ENCODE assay signal across 11 cellular contexts in genomic region chr1:66711420-66711819, GRCh38. TPM values are rescaled to one million over a fixed set of nuclear protein-coding genes. Genes with fewer than 3 reads are reported as not detected.
DNase-seq lines count a peak whose midpoint lies in the region; ATAC-seq and TF ChIP-seq lines count a peak whose summit lies in the region.
"Had no signal": no experiment of that assay in that cellular context is flagged by ENCODE, and none has a peak within 500 bp of the region (broad histone marks: within the 10 kb centered on the region; RNA-seq: fewer than 3 reads in every experiment).

No MANE protein-coding gene starts in this region.

- peak; percentile 75 for ATAC-seq in SK-N-SH treated with all-trans-retinoic acid at 6 μM for 48 hours
- ATAC-seq: gastroesophageal sphincter had no signal

- peak; percentile 44 for TF ChIP-seq CTCF in BE2C (IDR thresholded peaks at IDR 0.05; ENCODE audit: low read depth, low read length)
- peak; percentile 19 for TF ChIP-seq CTCF in HFF-Myc (IDR thresholded peaks at IDR 0.05; ENCODE audit: low read depth, low read length, missing control alignments)

- DNase-seq in BE2C (peak; percentile 10), HFF-Myc (ENCODE audit: extremely low read depth, low read depth) (peak; percentile 5), foreskin melanocyte (peak; percentile 27), GOT3 (lab: John Stamatoyannopoulos, UW) (no peak), mucosa of gallbladder (ENCODE audit: low spot score) (no peak)
- no peak for DNase-seq in stimulated activated CD4-positive, alpha-beta T cell treated with anti-CD3 and anti-CD28 coated beads, Interleukin-15, amount 100 ng/mL, for 24 hours
- no peak for DNase-seq in activated CD4-positive, CD25-positive, alpha-beta regulatory T cell (lab: John Stamatoyannopoulos, UW)
- DNase-seq: adrenal gland; stimulated activated naive CD4-positive, alpha-beta T cell treated with Interleukin-2 at 50 U/mL for 16 hours had no signal

- H3K4me3 ChIP-seq in BE2C (ENCODE audit: low read depth, low read length) (no peak overlapping the region), HFF-Myc (replicated peaks; ENCODE audit: low read depth, low read length) (no peak overlapping the region)
- H3K4me3 ChIP-seq: adrenal gland, gastroesophageal sphincter had no signal

- H3K27me3 ChIP-seq in BE2C: no peaks in the 10 kb centered on the region
- H3K27me3 ChIP-seq: adrenal gland, gastroesophageal sphincter had no signal

- no peaks in the 10 kb centered on the region for H3K36me3 ChIP-seq in BE2C
- H3K36me3 ChIP-seq: adrenal gland, gastroesophageal sphincter had no signal

- H3K4me1 ChIP-seq in BE2C: 0 out of 2 replicates have a peak, but pooled peaks cover 2% of the 10 kb centered on the region
- H3K4me1 ChIP-seq: adrenal gland, gastroesophageal sphincter had no signal

- no peaks in the 10 kb centered on the region for H3K9me3 ChIP-seq in BE2C
- H3K9me3 ChIP-seq: adrenal gland, gastroesophageal sphincter had no signal

TF ChIP-seq in SK-N-SH treated with all-trans-retinoic acid at 6 μM for 48 hours, 23 proteins besides CTCF, POLR2A, EP300 and RAD21:
- TF ChIP-seq ZNF8 (CRISPR knock-in tag; IDR thresholded peaks at IDR 0.05): no peak
- TF ChIP-seq, protein P1, sequence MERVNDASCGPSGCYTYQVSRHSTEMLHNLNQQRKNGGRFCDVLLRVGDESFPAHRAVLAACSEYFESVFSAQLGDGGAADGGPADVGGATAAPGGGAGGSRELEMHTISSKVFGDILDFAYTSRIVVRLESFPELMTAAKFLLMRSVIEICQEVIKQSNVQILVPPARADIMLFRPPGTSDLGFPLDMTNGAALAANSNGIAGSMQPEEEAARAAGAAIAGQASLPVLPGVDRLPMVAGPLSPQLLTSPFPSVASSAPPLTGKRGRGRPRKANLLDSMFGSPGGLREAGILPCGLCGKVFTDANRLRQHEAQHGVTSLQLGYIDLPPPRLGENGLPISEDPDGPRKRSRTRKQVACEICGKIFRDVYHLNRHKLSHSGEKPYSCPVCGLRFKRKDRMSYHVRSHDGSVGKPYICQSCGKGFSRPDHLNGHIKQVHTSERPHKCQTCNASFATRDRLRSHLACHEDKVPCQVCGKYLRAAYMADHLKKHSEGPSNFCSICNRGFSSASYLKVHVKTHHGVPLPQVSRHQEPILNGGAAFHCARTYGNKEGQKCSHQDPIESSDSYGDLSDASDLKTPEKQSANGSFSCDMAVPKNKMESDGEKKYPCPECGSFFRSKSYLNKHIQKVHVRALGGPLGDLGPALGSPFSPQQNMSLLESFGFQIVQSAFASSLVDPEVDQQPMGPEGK (CRISPR knock-in tag; IDR thresholded peaks at IDR 0.05; ENCODE audit: borderline replicate concordance): no peak
- no peak for TF ChIP-seq TOX (CRISPR knock-in tag; IDR thresholded peaks at IDR 0.05; ENCODE audit: borderline replicate concordance)
- TF ChIP-seq OSR1 (CRISPR knock-in tag; IDR thresholded peaks at IDR 0.05): no peak
- TF ChIP-seq CSDC2 (CRISPR knock-in tag; IDR thresholded peaks at IDR 0.05): no peak
- TF ChIP-seq ARNTL (CRISPR knock-in tag; IDR thresholded peaks at IDR 0.05; ENCODE audit: borderline replicate concordance, low read depth): no peak
- no peak for TF ChIP-seq BACH2 (CRISPR knock-in tag; IDR thresholded peaks at IDR 0.05; ENCODE audit: borderline replicate concordance)
- TF ChIP-seq CREB5 (CRISPR knock-in tag; IDR thresholded peaks at IDR 0.05; ENCODE audit: low read depth): no peak
- TF ChIP-seq TCF4 (CRISPR knock-in tag; IDR thresholded peaks at IDR 0.05; ENCODE audit: borderline replicate concordance): no peak
- no peak for TF ChIP-seq GLIS3 (CRISPR knock-in tag; IDR thresholded peaks at IDR 0.05)
- TF ChIP-seq, protein P2, sequence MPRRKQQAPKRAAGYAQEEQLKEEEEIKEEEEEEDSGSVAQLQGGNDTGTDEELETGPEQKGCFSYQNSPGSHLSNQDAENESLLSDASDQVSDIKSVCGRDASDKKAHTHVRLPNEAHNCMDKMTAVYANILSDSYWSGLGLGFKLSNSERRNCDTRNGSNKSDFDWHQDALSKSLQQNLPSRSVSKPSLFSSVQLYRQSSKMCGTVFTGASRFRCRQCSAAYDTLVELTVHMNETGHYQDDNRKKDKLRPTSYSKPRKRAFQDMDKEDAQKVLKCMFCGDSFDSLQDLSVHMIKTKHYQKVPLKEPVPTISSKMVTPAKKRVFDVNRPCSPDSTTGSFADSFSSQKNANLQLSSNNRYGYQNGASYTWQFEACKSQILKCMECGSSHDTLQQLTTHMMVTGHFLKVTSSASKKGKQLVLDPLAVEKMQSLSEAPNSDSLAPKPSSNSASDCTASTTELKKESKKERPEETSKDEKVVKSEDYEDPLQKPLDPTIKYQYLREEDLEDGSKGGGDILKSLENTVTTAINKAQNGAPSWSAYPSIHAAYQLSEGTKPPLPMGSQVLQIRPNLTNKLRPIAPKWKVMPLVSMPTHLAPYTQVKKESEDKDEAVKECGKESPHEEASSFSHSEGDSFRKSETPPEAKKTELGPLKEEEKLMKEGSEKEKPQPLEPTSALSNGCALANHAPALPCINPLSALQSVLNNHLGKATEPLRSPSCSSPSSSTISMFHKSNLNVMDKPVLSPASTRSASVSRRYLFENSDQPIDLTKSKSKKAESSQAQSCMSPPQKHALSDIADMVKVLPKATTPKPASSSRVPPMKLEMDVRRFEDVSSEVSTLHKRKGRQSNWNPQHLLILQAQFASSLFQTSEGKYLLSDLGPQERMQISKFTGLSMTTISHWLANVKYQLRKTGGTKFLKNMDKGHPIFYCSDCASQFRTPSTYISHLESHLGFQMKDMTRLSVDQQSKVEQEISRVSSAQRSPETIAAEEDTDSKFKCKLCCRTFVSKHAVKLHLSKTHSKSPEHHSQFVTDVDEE (CRISPR knock-in tag; IDR thresholded peaks at IDR 0.05): no peak
- no peak for TF ChIP-seq ISL1 (CRISPR knock-in tag; IDR thresholded peaks at IDR 0.05)
- TF ChIP-seq ZNF565 (CRISPR knock-in tag; conservative IDR thresholded peaks at IDR 0.05; ENCODE audit: low read depth): no peak
- TF ChIP-seq ESRRG (CRISPR knock-in tag; IDR thresholded peaks at IDR 0.05): no peak
- no peak for TF ChIP-seq RARB (CRISPR knock-in tag; IDR thresholded peaks at IDR 0.05)
- TF ChIP-seq SNAI2 (CRISPR knock-in tag; IDR thresholded peaks at IDR 0.05): no peak
- TF ChIP-seq PPARA (CRISPR knock-in tag; IDR thresholded peaks at IDR 0.05; ENCODE audit: borderline replicate concordance): no peak
- no peak for TF ChIP-seq CSRNP3 (CRISPR knock-in tag; IDR thresholded peaks at IDR 0.05)
- TF ChIP-seq ZC3H10 (CRISPR knock-in tag; IDR thresholded peaks at IDR 0.05): no peak
- no peak for TF ChIP-seq ZFP3 (CRISPR knock-in tag; IDR thresholded peaks at IDR 0.05)

RNA-seq across cellular contexts. Expression of gene DYNLT5, which starts 40.8 kb away (rescaled TPM):
- polyA plus RNA-seq in BE2C (2012; ENCODE audit: insufficient read depth, insufficient read length, low read depth): not detected
- total RNA-seq in mucosa of gallbladder: 0.32 TPM

Comparison
In these comparisons a context has a peak if more than half of its experiments do, and no peak if none do; other contexts are left out.
1. DNase-seq: peak in BE2C (single experiment), HFF-Myc (single experiment) and foreskin melanocyte (single experiment); none in stimulated activated CD4-positive, alpha-beta T cell treated with anti-CD3 and anti-CD28 coated beads, Interleukin-15, amount 100 ng/mL, for 24 hours (single experiment), activated CD4-positive, CD25-positive, alpha-beta regulatory T cell (0 of 4), GOT3 (single experiment) and mucosa of gallbladder (single experiment).